ENCODE assay signal across 17 cellular contexts in genomic region chr12:14782756-14783155, GRCh38. TPM values are rescaled to one million over a fixed set of nuclear protein-coding genes. Genes with fewer than 3 reads are reported as not detected.
"Had no signal": no experiment of that assay in that cellular context is flagged by ENCODE, and none has a peak within 500 bp of the region (broad histone marks: within the 10 kb centered on the region; RNA-seq: fewer than 3 reads in every experiment).

No MANE protein-coding gene starts in this region.

- DNase-seq: activated CD4-positive, alpha-beta T cell treated with anti-CD3 and anti-CD28 coated beads, Interleukin-2, amount 50 U/mL, for 4 hours; activated T-cell treated with anti-CD3 and anti-CD28 coated beads, Interleukin-2, amount 50 U/mL, for 1 hour; caudate nucleus; colonic mucosa; foreskin melanocyte; heart right ventricle; islet precursor cell; ovary; stimulated activated CD4-positive, alpha-beta T cell treated with anti-CD3 and anti-CD28 coated beads, Interleukin-2, amount 100 ng/mL, for 48 hours; stimulated activated naive CD8-positive, alpha-beta T cell treated with anti-CD3 and anti-CD28 coated beads, Interleukin-15, Interleukin-2, amounts not matched to agents 100 U/mL and 50 U/mL, for 24 hours had no signal

- H3K36me3 ChIP-seq: colonic mucosa, ovary had no signal

- H3K4me1 ChIP-seq: colonic mucosa, suprapubic skin had no signal

- H3K27ac ChIP-seq: colonic mucosa, heart right ventricle, ovary, suprapubic skin had no signal

- H3K27me3 ChIP-seq: colonic mucosa, heart right ventricle, ovary, suprapubic skin had no signal

- FAIRE-seq: endothelial cell of umbilical vein had no signal

- H3K4me3 Mint-ChIP-seq: activated naive CD4-positive, alpha-beta T cell treated with anti-CD3 and anti-CD28 coated beads, Interleukin-2, amount 50 U/mL, for 24 hours; neural crest cell had no signal

- H3K9me3 Mint-ChIP-seq: activated naive CD4-positive, alpha-beta T cell treated with anti-CD3 and anti-CD28 coated beads, Interleukin-2, amount 50 U/mL, for 24 hours; neural crest cell had no signal

- ATAC-seq: activated CD4-positive, CD25-positive, alpha-beta regulatory T cell treated with anti-CD3 and anti-CD28 coated beads, Interleukin-2, amount 50 U/mL, for 24 hours; heart right ventricle; left lobe of liver; stimulated activated naive CD8-positive, alpha-beta T cell treated with anti-CD3 and anti-CD28 coated beads, Interleukin-15, Interleukin-2, amounts not matched to agents 100 U/mL and 50 U/mL, for 24 hours had no signal

- H3K4me3 ChIP-seq: colonic mucosa, heart right ventricle, ovary, suprapubic skin had no signal

- H3K9me3 ChIP-seq: colonic mucosa, heart right ventricle, ovary, suprapubic skin had no signal

- H3K27ac Mint-ChIP-seq: activated naive CD4-positive, alpha-beta T cell treated with anti-CD3 and anti-CD28 coated beads, Interleukin-2, amount 50 U/mL, for 24 hours had no signal

- H3K27me3 Mint-ChIP-seq: activated naive CD4-positive, alpha-beta T cell treated with anti-CD3 and anti-CD28 coated beads, Interleukin-2, amount 50 U/mL, for 24 hours had no signal

RNA-seq across cellular contexts. Expression of gene SMCO3, which starts 31.2 kb away (rescaled TPM):
- total RNA-seq: colonic mucosa, neural crest cell, suprapubic skin, ureter had no signal
